8 cellular contexts compared by ENCODE assay signal in the genomic region with DNA sequence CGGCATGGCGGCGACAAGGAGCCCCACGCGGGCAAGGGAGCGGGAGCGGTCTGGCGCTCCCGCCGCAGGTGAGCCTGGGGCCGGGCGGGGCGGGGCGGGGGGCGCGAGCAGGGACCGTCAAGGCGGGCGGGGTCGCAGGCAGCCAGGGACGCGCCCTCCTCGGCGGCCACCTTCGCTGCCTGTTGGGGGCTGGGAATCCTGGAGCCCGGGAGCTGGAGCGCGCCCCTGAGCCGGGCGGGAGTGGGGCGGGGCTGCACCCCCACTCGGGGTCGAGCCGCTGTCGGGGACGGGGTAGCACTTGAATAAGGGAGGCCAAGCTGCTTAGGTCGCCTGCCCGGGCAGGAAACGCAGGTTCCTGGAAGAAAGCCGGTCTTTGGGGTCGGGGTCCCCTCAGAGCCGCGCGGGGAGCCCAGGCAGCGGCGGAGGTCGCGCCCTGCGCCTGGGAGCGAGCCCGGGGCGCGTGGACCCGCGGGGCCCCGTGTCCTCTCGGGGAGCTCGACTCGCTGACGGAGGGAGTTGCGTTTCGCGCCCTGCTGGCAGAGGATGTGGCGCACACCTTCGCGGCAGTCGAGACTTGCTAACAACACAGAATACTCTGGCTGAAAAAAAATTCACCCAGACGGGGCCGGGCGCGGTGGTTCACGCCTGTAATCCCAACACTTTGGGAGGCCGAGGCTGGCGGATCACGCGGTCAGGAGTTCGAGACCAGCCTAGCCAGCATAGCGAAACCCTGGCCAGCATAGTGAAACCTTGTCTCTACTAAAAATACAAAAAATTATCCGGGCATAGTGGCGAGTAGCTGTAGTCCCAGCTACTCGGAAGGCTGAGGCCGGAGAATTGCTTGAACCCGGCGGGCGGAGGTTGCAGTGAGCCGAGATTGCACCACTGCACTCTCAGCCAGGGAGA. TPM values are rescaled to one million over a fixed set of nuclear protein-coding genes. Genes with fewer than 3 reads are reported as not detected.
DNase-seq lines count a peak whose midpoint lies in the region; ATAC-seq and TF ChIP-seq lines count a peak whose summit lies in the region.

No MANE protein-coding gene starts in this region.

- intact Hi-C loops in ovary (cut with DNase I): loop anchor here in 1 of 4 donors (5.0 kb wide), 1 partner anchor 185 kb away; no protein-coding TSS in a partner anchor
- intact Hi-C loops in tibial artery (cut with DNase I; ENCODE audit: low total_unique reads): no loop called here

- DNase-seq in AG20443 (ENCODE audit: low spot score) (peak; percentile 25), NOMO-1 treated with dmso at 0.1 percent for 144 hours (lab: John Stamatoyannopoulos, UW; ENCODE audit: unreplicated experiment) (peak; percentile 56), activated T-cell treated with anti-CD3 and anti-CD28 coated beads for 48 hours (ENCODE audit: low read depth) (peak; percentile 76), fibroblast of pulmonary artery (ENCODE audit: low read depth) (peak; percentile 13), ovary (peak; percentile 42 to 63 (median 50)), tibial artery (peak; percentile 34 to 75)

- 2 to 3% (median 2%) methylated on average over 64 to 86 of the region's 86 CpGs for WGBS in ovary, 3 donors

- H3K4me3 ChIP-seq in fibroblast of pulmonary artery (replicated peaks; ENCODE audit: low read depth, low read length) (peak overlapping the region; percentile 54), ovary (peak overlapping the region; percentile 44), tibial artery (peak overlapping the region; percentile 62 to 70)

- H3K27me3 ChIP-seq in ovary: no peaks in the 10 kb centered on the region
- peaks cover 0 to 19% of the 10 kb centered on the region in 2 donors for H3K27me3 ChIP-seq in tibial artery

- H3K36me3 ChIP-seq in ovary: no peaks in the 10 kb centered on the region
- no peaks in the 10 kb centered on the region for H3K36me3 ChIP-seq in tibial artery

- TF ChIP-seq CTCF in fibroblast of pulmonary artery (IDR thresholded peaks at IDR 0.05; ENCODE audit: low read length, missing control alignments): no peak
- TF ChIP-seq CTCF in ovary (IDR thresholded peaks at IDR 0.05): no peak
- TF ChIP-seq CTCF in tibial artery (IDR thresholded peaks at IDR 0.05): peak in 1 of 2 experiments; percentile 12

- TF ChIP-seq POLR2A in ovary (IDR thresholded peaks at IDR 0.05): no peak

- ATAC-seq in GM18909 (IDR thresholded peaks at IDR 0.05; ENCODE audit: poor library complexity, unreplicated experiment) (peak; percentile 79), HG03196 (IDR thresholded peaks at IDR 0.05; ENCODE audit: unreplicated experiment) (peak; percentile 66)

- peak overlapping the region; percentile 50 for H3K27ac ChIP-seq in ovary
- peak overlapping the region; percentile 32 to 42 for H3K27ac ChIP-seq in tibial artery

- TF ChIP-seq EP300 in ovary (IDR thresholded peaks at IDR 0.05): no peak

- H3K4me1 ChIP-seq in ovary (ENCODE audit: insufficient read depth) (no peaks in the 10 kb centered on the region), tibial artery (peaks cover 0 to 26% (median 16%) of the 10 kb centered on the region in 4 donors)

- H3K9me3 ChIP-seq in ovary (no peaks in the 10 kb centered on the region), tibial artery (no peaks in the 10 kb centered on the region)

RNA-seq across cellular contexts. Expression of a gene that starts 0.6 kb away (rescaled TPM):
- total RNA-seq in ovary: 10 to 100 TPM in 1 of 7 donors, 1 to 10 TPM in 6; 3.6 to 14.9 (median 5.3) TPM
- 1 to 10 TPM; 2.3 to 5.6 TPM for polyA plus RNA-seq in ovary

Comparison
In these comparisons a context has a peak if more than half of its experiments do, and no peak if none do; other contexts are left out.
1. Peak in every context shown above with its lines: DNase-seq, ATAC-seq, H3K4me3 ChIP-seq and H3K27ac ChIP-seq.
2. DNase-seq: peak in every context shown above with its lines; median percentile 76 in activated T-cell treated with anti-CD3 and anti-CD28 coated beads for 48 hours; 56 in NOMO-1 treated with dmso at 0.1 percent for 144 hours; 54 in tibial artery; 50 in ovary; 25 in AG20443; 13 in fibroblast of pulmonary artery.